ENCODE assay signal across 8 cellular contexts in genomic region chr15:80160570-80161156, GRCh38. TPM values are rescaled to one million over a fixed set of nuclear protein-coding genes. Genes with fewer than 3 reads are reported as not detected.
DNase-seq lines count a peak whose midpoint lies in the region; ATAC-seq and TF ChIP-seq lines count a peak whose summit lies in the region.

No MANE protein-coding gene starts in this region.

- H3K9me3 Mint-ChIP-seq in activated B cell treated with CpG ODN at 0.5 μM for 24 hours = peaks cover 2% of the 10 kb centered on the region

- peaks cover 25% of the 10 kb centered on the region for H3K4me1 Mint-ChIP-seq in activated B cell treated with CpG ODN at 0.5 μM for 24 hours

- CTCF ChIA-PET in activated B cell treated with CpG ODN at 0.5 μM for 24 hours (lab: Charles Lee) = interaction anchor here (1.1 kb wide), 1 partner anchor 12 kb away, joined by 4 read pairs; no protein-coding TSS in a partner anchor

- POLR2A ChIA-PET in activated B cell treated with CpG ODN at 0.5 μM for 24 hours (lab: Charles Lee) = interaction anchor here (0.9 kb wide), 1 partner anchor 9 kb away, joined by 5 read pairs; no protein-coding TSS in a partner anchor

- no peak overlapping the region for H3K4me3 ChIP-seq in retinal pigment epithelial cell (ENCODE audit: low read length)

- peak; percentile 77 for ATAC-seq in GM19351 (IDR thresholded peaks at IDR 0.05; ENCODE audit: unreplicated experiment)
- peak; percentile 77 for ATAC-seq in activated B cell treated with CpG ODN at 0.5 μM for 24 hours (ENCODE audit: low read depth)
- no peak for ATAC-seq in GM18517 (IDR thresholded peaks at IDR 0.05; ENCODE audit: unreplicated experiment)

- no peak overlapping the region for H3K27ac Mint-ChIP-seq in activated B cell treated with CpG ODN at 0.5 μM for 24 hours

- H3K4me3 Mint-ChIP-seq in activated B cell treated with CpG ODN at 0.5 μM for 24 hours = no peak overlapping the region

- DNase-seq in CD1c-positive myeloid dendritic cell (ENCODE audit: extremely low spot score) (peak; percentile 84), HS-5 (ENCODE audit: low read depth) (peak; percentile 90), activated B cell treated with CpG ODN at 0.5 μM for 24 hours (no peak), glomerular visceral epithelial cell (ENCODE audit: extremely low spot score) (peak; percentile 94), retinal pigment epithelial cell (ENCODE audit: low read depth) (peak; percentile 48), NCI-H1436 (lab: John Stamatoyannopoulos, UW) (no peak)

- no peaks in the 10 kb centered on the region for H3K27me3 Mint-ChIP-seq in activated B cell treated with CpG ODN at 0.5 μM for 24 hours

- no peaks in the 10 kb centered on the region for H3K36me3 Mint-ChIP-seq in activated B cell treated with CpG ODN at 0.5 μM for 24 hours (ENCODE audit: low read depth)

- intact Hi-C loops in activated B cell treated with CpG ODN at 0.5 μM for 24 hours (cut with micrococcal nuclease) = no loop called here

- TF ChIP-seq CTCF in activated B cell treated with CpG ODN at 0.5 μM for 24 hours (IDR thresholded peaks at IDR 0.05) (no peak), retinal pigment epithelial cell (conservative IDR thresholded peaks at IDR 0.05; ENCODE audit: low read depth, low read length) (no peak)

RNA-seq across cellular contexts. Expression of gene FAH, which starts 7.9 kb away (rescaled TPM):
- 7.5 and 8.6 TPM in 2 replicates for total RNA-seq in activated B cell treated with CpG ODN at 0.5 μM for 24 hours

Comparison
In these comparisons a context has a peak if more than half of its experiments do, and no peak if none do; other contexts are left out.
1. DNase-seq: peak in CD1c-positive myeloid dendritic cell (single experiment), HS-5 (single experiment), glomerular visceral epithelial cell (single experiment) and retinal pigment epithelial cell (single experiment); none in activated B cell treated with CpG ODN at 0.5 μM for 24 hours (single experiment) and NCI-H1436 (single experiment).